8 cellular contexts compared by ENCODE assay signal in the genomic region with DNA sequence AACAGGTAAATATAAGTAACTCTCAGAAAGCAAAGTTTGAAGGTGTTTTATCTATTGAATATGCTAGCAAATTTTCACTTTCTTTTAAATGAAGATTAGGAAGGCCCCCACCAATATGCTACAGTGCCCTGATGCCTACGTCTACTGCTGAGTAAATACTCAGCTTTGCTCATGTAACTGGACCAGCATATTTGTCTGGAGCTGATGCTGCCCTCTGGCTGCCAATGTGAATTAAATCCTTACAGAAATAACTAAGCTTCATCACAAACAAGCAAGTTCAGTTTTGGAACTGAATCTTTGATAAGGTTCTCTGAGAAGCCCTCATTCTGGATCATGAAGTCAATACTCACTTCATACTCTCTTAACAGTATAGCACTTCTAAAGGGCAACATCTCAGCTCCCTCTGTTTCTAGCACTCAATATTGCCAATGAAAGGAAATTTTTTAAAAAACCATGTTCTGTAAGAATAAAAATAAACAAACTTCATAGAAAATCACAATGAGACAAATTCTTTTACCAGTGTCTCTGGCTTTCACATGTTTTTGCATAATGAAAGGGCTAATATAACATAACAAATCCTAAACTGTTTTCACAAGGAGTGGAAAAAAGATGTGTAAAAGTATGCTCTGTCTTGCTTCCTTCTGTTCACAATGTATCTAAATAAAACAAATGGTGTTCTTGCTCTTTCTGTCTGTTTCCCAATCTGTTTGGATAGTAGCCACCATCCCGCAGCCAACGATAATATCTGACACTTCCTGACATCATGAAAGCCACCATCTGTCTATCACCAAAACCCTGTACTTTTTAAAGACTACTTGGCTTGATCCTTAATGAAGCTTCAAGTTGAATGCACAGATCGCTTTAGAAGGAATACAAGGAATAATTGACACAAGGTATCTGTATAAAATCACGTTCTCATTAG.
DNase-seq lines count a peak whose midpoint lies in the region; ATAC-seq and TF ChIP-seq lines count a peak whose summit lies in the region.

No MANE protein-coding gene starts in this region.

- no peak for ATAC-seq in GM18519 (IDR thresholded peaks at IDR 0.05; ENCODE audit: low FRiP score, unreplicated experiment)

- no peak overlapping the region for H3K27ac Mint-ChIP-seq in nephron progenitor cell
- no peak overlapping the region for H3K27ac Mint-ChIP-seq in activated T-helper 2 cell treated with anti-CD3 and anti-CD28 coated beads, Interferon-gamma antibody, Interleukin-2, Interleukin-4, amounts not matched to agents 10 μg/mL and 5 μg/mL and 100 μg/mL, durations not matched to agents 14 hours and 24 hours and 36 hours

- in situ Hi-C loops in ACHN (cut with HindIII; ENCODE audit: low pct_ligation_motif_present, low pct_unique_long_range_greater_than_20kb, low sequenced_read_pairs) (no loop called here), GM13976 (cut with MboI; ENCODE audit: low sequenced_read_pairs, unreplicated experiment) (no loop called here)

- H3K4me1 ChIP-seq in PC-9 (replicated peaks; ENCODE audit: insufficient read depth) = no peaks in the 10 kb centered on the region

- no peaks in the 10 kb centered on the region for H3K9me3 Mint-ChIP-seq in nephron progenitor cell
- no peaks in the 10 kb centered on the region for H3K9me3 Mint-ChIP-seq in activated T-helper 2 cell treated with anti-CD3 and anti-CD28 coated beads, Interferon-gamma antibody, Interleukin-2, Interleukin-4, amounts not matched to agents 10 μg/mL and 5 μg/mL and 100 μg/mL, durations not matched to agents 14 hours and 24 hours and 36 hours

- BruUV-seq in PC-9 (replicated peaks; lab: Mats Ljungman, UMichigan) = no TSS peak

- H3K4me3 ChIP-seq in HFF-Myc (replicated peaks; ENCODE audit: low read depth, low read length) (no peak overlapping the region), PC-9 (no peak overlapping the region)

- no peaks in the 10 kb centered on the region for H3K79me2 ChIP-seq in PC-9 (ENCODE audit: low read depth)

- no peak overlapping the region for H3K27ac ChIP-seq in PC-9

- H3K36me3 ChIP-seq in PC-9 (ENCODE audit: low read depth) = no peaks in the 10 kb centered on the region

- peak; percentile 49 for TF ChIP-seq CTCF in HFF-Myc (IDR thresholded peaks at IDR 0.05; ENCODE audit: low read depth, low read length, missing control alignments)
- TF ChIP-seq CTCF in PC-9 (conservative IDR thresholded peaks at IDR 0.05) = peak; percentile 64; the same call in 1 of the 2 replicates
- peak; percentile 23 for TF ChIP-seq CTCF in nephron progenitor cell (IDR thresholded peaks at IDR 0.05)
- TF ChIP-seq CTCF in GM13976 (IDR thresholded peaks at IDR 0.05; ENCODE audit: borderline replicate concordance, control extremely low read depth, extremely low read depth, insufficient read depth, missing control alignments) = no peak

- no peaks in the 10 kb centered on the region for H3K36me3 Mint-ChIP-seq in nephron progenitor cell (ENCODE audit: low read depth)
- H3K36me3 Mint-ChIP-seq in activated T-helper 2 cell treated with anti-CD3 and anti-CD28 coated beads, Interferon-gamma antibody, Interleukin-2, Interleukin-4, amounts not matched to agents 10 μg/mL and 5 μg/mL and 100 μg/mL, durations not matched to agents 14 hours and 24 hours and 36 hours (ENCODE audit: low read depth) = no peaks in the 10 kb centered on the region

- DNase-seq in ACHN (peak; percentile 54), HFF-Myc (ENCODE audit: extremely low read depth, low read depth) (no peak), PC-9 (peak in 1 of 2 experiments; percentile 23), erythroblast (lab: John Stamatoyannopoulos, UW) (peak; percentile 10 to 39), nephron progenitor cell (peak; percentile 21), GM13976 (ENCODE audit: low spot score) (no peak)
- DNase-seq in activated T-helper 2 cell treated with anti-CD3 and anti-CD28 coated beads, Interferon-gamma antibody, Interleukin-2, Interleukin-4, amounts not matched to agents 10 μg/mL and 5 μg/mL and 100 μg/mL, durations not matched to agents 14 hours and 24 hours and 36 hours (ENCODE audit: low spot score) = no peak

- no peak overlapping the region for H3K4me2 ChIP-seq in PC-9

- H3K27me3 Mint-ChIP-seq in nephron progenitor cell (ENCODE audit: low read depth, poor library complexity) = peaks cover 3% of the 10 kb centered on the region
- no peaks in the 10 kb centered on the region for H3K27me3 Mint-ChIP-seq in activated T-helper 2 cell treated with anti-CD3 and anti-CD28 coated beads, Interferon-gamma antibody, Interleukin-2, Interleukin-4, amounts not matched to agents 10 μg/mL and 5 μg/mL and 100 μg/mL, durations not matched to agents 14 hours and 24 hours and 36 hours (ENCODE audit: low read depth)

- TF ChIP-seq POLR2A in erythroblast (IDR thresholded peaks at IDR 0.05; ENCODE audit: low read length) = no peak

- H4K20me1 ChIP-seq in PC-9 (ENCODE audit: insufficient read depth) = no peaks in the 10 kb centered on the region

- H3K9me3 ChIP-seq in PC-9 (ENCODE audit: insufficient read depth, low read depth) = no peaks in the 10 kb centered on the region

- no peaks in the 10 kb centered on the region for H3K9me2 ChIP-seq in PC-9 (ENCODE audit: insufficient read depth)

- CTCF ChIA-PET in PC-9 (lab: Charles Lee) = interaction anchor here (0.6 to 2.1 kb wide), 3 partner anchors 106 to 246 kb away, joined by 3 to 8 read pairs (median 3); partner anchors contain the start of gene ETV1

- H3K4me1 Mint-ChIP-seq in nephron progenitor cell = peaks cover 5% of the 10 kb centered on the region
- H3K4me1 Mint-ChIP-seq in activated T-helper 2 cell treated with anti-CD3 and anti-CD28 coated beads, Interferon-gamma antibody, Interleukin-2, Interleukin-4, amounts not matched to agents 10 μg/mL and 5 μg/mL and 100 μg/mL, durations not matched to agents 14 hours and 24 hours and 36 hours (ENCODE audit: low read depth) = no peaks in the 10 kb centered on the region

- H3F3A ChIP-seq in PC-9 (ENCODE audit: insufficient read depth, low read depth) = no peaks in the 10 kb centered on the region

- POLR2A ChIA-PET in PC-9 (lab: Charles Lee; ENCODE audit: unreplicated experiment) = no interaction called here

- intact Hi-C loops in PC-9 (cut with micrococcal nuclease; ENCODE audit: unreplicated experiment) = loop anchor here (1.0 to 5.0 kb wide), 5 partner anchors 109 to 461 kb away; no protein-coding TSS in a partner anchor
- intact Hi-C loops in activated T-helper 2 cell treated with anti-CD3 and anti-CD28 coated beads, Interferon-gamma antibody, Interleukin-2, Interleukin-4, amounts not matched to agents 10 μg/mL and 5 μg/mL and 100 μg/mL, durations not matched to agents 14 hours and 24 hours and 36 hours (cut with micrococcal nuclease) = no loop called here

- no peak overlapping the region for H2AFZ ChIP-seq in PC-9

- H3K4me3 Mint-ChIP-seq in nephron progenitor cell = no peak overlapping the region
- H3K4me3 Mint-ChIP-seq in activated T-helper 2 cell treated with anti-CD3 and anti-CD28 coated beads, Interferon-gamma antibody, Interleukin-2, Interleukin-4, amounts not matched to agents 10 μg/mL and 5 μg/mL and 100 μg/mL, durations not matched to agents 14 hours and 24 hours and 36 hours (ENCODE audit: low read depth) = no peak overlapping the region

- H3K27me3 ChIP-seq in PC-9 (ENCODE audit: insufficient read depth, low read depth) = no peaks in the 10 kb centered on the region

Comparison
In these comparisons a context has a peak if more than half of its experiments do, and no peak if none do; other contexts are left out.
1. DNase-seq: peak in ACHN (single experiment), erythroblast (2 of 2) and nephron progenitor cell (single experiment); none in HFF-Myc (single experiment), GM13976 (single experiment) and activated T-helper 2 cell treated with anti-CD3 and anti-CD28 coated beads, Interferon-gamma antibody, Interleukin-2, Interleukin-4, amounts not matched to agents 10 μg/mL and 5 μg/mL and 100 μg/mL, durations not matched to agents 14 hours and 24 hours and 36 hours (single experiment).